Comparison of ENCODE assay signal across 8 cellular contexts in the genomic region with DNA sequence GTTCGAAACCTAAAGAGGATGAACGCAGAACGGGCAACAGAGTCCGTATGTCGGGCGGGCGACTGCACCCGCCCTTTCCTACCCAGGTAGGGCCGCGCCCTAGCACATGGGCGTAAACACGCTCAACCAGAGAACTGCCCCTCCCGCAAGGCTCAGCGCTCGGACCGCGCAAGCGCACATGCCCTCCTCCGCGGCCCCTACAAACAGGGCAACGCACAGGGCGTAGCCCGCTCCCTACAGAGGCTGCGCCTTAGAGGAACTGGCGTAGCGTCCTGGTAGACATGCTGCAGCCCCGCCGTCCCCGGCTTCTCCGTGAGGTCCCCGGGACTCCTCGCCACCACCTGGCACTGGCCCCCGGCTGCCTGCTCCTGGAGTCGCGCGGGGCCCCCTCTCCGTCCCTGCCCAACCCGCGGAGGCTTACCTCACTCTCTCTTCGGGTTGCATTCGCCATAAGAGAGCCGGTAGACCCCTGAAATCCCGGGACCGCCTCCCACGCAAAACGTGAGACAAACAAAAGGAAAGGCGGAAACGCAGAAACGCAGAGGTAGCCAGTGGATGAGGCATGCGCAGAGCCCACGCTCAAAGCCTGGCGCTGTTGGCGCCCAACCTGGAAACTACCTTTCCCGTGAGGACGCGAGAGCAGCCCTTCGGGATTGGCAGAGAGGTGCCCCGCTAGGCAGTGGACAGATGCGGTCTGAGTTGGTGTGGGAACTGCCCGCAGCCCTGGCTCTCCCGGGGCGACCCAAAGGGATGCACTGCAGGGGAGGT. TPM values are rescaled to one million over a fixed set of nuclear protein-coding genes. Genes with fewer than 3 reads are reported as not detected.
DNase-seq lines count a peak whose midpoint lies in the region; ATAC-seq, FAIRE-seq and TF ChIP-seq lines count a peak whose summit lies in the region.

A gene (minus strand): TSS at position 518 of the 768 bp plus-strand sequence. CDS start 1,642 bp downstream, outside the sequence.

- peak; percentile 89 for FAIRE-seq in H54 (lab: Jason Lieb, UNC)

- no peaks in the 10 kb centered on the region for H3K4me1 Mint-ChIP-seq in activated T-helper 17 cell treated with anti-CD3 and anti-CD28 coated beads, Interleukin-2, amount 50 U/mL, for 72 hours
- peaks cover 25 to 31% of the 10 kb centered on the region in 2 donors for H3K4me1 Mint-ChIP-seq in natural killer cell

- POLR2A ChIA-PET in RWPE1 (lab: Yijun Ruan, JAX; ENCODE audit: low non-redundant PET) = no interaction called here

- CTCF ChIA-PET in RWPE1 (lab: Yijun Ruan, JAX) = no interaction called here

- peak; percentile 98 for DNase-seq in ELF-1 (ENCODE audit: low read depth, low spot score)
- peak; percentile 81 for DNase-seq in H54 (ENCODE audit: insufficient read length, low spot score)
- peak; percentile 94 for DNase-seq in LoVo (ENCODE audit: low spot score)
- peak; percentile 95 for DNase-seq in RWPE1 (ENCODE audit: low spot score)
- peak; percentile 90 for DNase-seq in fibroblast of peridontal ligament (ENCODE audit: extremely low read depth)
- peak; percentile 64 for DNase-seq in natural killer cell
- DNase-seq in stimulated activated naive CD4-positive, alpha-beta T cell (lab: John Stamatoyannopoulos, UW) = peak; percentile 83 to 98 (median 92)

- peak within 1 kb of the TSS; percentile 96 for H3K27ac Mint-ChIP-seq in activated T-helper 17 cell treated with anti-CD3 and anti-CD28 coated beads, Interleukin-2, amount 50 U/mL, for 72 hours
- peak within 1 kb of the TSS; percentile 88 to 95 for H3K27ac Mint-ChIP-seq in natural killer cell

- H3K4me3 Mint-ChIP-seq in activated T-helper 17 cell treated with anti-CD3 and anti-CD28 coated beads, Interleukin-2, amount 50 U/mL, for 72 hours = peak within 1 kb of the TSS; percentile 97
- H3K4me3 Mint-ChIP-seq in natural killer cell = peak within 1 kb of the TSS; percentile 95

- no peak for TF ChIP-seq CTCF in RWPE1 (conservative IDR thresholded peaks at IDR 0.05; ENCODE audit: low read depth)
- no peak for TF ChIP-seq CTCF in natural killer cell (IDR thresholded peaks at IDR 0.05)

- TF ChIP-seq POLR2A in H54 (IDR thresholded peaks at IDR 0.05; ENCODE audit: low read depth, low read length) = peak; percentile 88

- H3K9me3 Mint-ChIP-seq in activated T-helper 17 cell treated with anti-CD3 and anti-CD28 coated beads, Interleukin-2, amount 50 U/mL, for 72 hours = no peaks in the 10 kb centered on the region
- no peaks in the 10 kb centered on the region for H3K9me3 Mint-ChIP-seq in natural killer cell

- peaks cover 24% of the 10 kb centered on the region for H3K36me3 Mint-ChIP-seq in activated T-helper 17 cell treated with anti-CD3 and anti-CD28 coated beads, Interleukin-2, amount 50 U/mL, for 72 hours (ENCODE audit: low read depth)
- no peaks in the 10 kb centered on the region for H3K36me3 Mint-ChIP-seq in natural killer cell

- H3K27me3 Mint-ChIP-seq in activated T-helper 17 cell treated with anti-CD3 and anti-CD28 coated beads, Interleukin-2, amount 50 U/mL, for 72 hours = no peaks in the 10 kb centered on the region
- H3K27me3 Mint-ChIP-seq in natural killer cell (ENCODE audit: low read depth in 2 of 2) = peaks cover 0 to under 1% of the 10 kb centered on the region in 2 donors

- peak within 1 kb of the TSS; percentile 98 for H3K27ac ChIP-seq in RWPE1

- ATAC-seq in activated T-helper 17 cell treated with anti-CD3 and anti-CD28 coated beads, Interleukin-2, amount 50 U/mL, for 72 hours (replicated peaks) = peak; percentile 94
- peak; percentile 88 to 95 (median 92) for ATAC-seq in natural killer cell

- intact Hi-C loops in natural killer cell (cut with micrococcal nuclease) = loop anchor here (1.0 kb wide), 1 partner anchor 86 kb away; no protein-coding TSS in a partner anchor

RNA-seq across cellular contexts. Expression of the gene that starts here (rescaled TPM):
- total RNA-seq in activated T-helper 17 cell treated with anti-CD3 and anti-CD28 coated beads, Interleukin-2, amount 50 U/mL, for 72 hours = 10 to 100 TPM in 1 of 2 donors, 1 to 10 TPM in 1; 8.2 to 18.9 TPM
- total RNA-seq in natural killer cell = 10 to 100 TPM; 14.8 to 25.6 (median 17.8) TPM

Comparison
In these comparisons a context has a peak if more than half of its experiments do, and no peak if none do; other contexts are left out.
1. Peak in every context shown above with its lines: DNase-seq, ATAC-seq and H3K27ac ChIP-seq.